Comparison of ENCODE assay signal across 4 cellular contexts in genomic region chr9:137460363-137461315, GRCh38.
A peak's percentile ranks its signal among the peaks of the same experiment; 100 is the strongest.
TF ChIP-seq lines count a peak whose summit lies in the region.

No MANE protein-coding gene starts in this region.

TF ChIP-seq in SK-N-SH, 30 proteins besides CTCF, POLR2A, EP300 and RAD21:
- no peak for TF ChIP-seq RXRA (IDR thresholded peaks at IDR 0.05; ENCODE audit: borderline replicate concordance, low read depth)

TF ChIP-seq in SK-N-SH treated with all-trans-retinoic acid at 6 μM for 48 hours, 23 proteins besides CTCF, POLR2A, EP300 and RAD21:
- TF ChIP-seq ZC3H10 (CRISPR knock-in tag; IDR thresholded peaks at IDR 0.05), result no peak
- TF ChIP-seq TSHZ2 (CRISPR knock-in tag; IDR thresholded peaks at IDR 0.05), result no peak
- no peak for TF ChIP-seq ZNF8 (CRISPR knock-in tag; IDR thresholded peaks at IDR 0.05)
- no peak for TF ChIP-seq ISL1 (CRISPR knock-in tag; IDR thresholded peaks at IDR 0.05)
- TF ChIP-seq ZFP3 (CRISPR knock-in tag; IDR thresholded peaks at IDR 0.05), result no peak
- TF ChIP-seq ARNTL (CRISPR knock-in tag; IDR thresholded peaks at IDR 0.05; ENCODE audit: borderline replicate concordance, low read depth), result no peak
- TF ChIP-seq, protein P1, sequence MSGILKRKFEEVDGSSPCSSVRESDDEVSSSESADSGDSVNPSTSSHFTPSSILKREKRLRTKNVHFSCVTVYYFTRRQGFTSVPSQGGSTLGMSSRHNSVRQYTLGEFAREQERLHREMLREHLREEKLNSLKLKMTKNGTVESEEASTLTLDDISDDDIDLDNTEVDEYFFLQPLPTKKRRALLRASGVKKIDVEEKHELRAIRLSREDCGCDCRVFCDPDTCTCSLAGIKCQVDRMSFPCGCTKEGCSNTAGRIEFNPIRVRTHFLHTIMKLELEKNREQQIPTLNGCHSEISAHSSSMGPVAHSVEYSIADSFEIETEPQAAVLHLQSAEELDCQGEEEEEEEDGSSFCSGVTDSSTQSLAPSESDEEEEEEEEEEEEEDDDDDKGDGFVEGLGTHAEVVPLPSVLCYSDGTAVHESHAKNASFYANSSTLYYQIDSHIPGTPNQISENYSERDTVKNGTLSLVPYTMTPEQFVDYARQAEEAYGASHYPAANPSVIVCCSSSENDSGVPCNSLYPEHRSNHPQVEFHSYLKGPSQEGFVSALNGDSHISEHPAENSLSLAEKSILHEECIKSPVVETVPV (CRISPR knock-in tag; IDR thresholded peaks at IDR 0.05), result no peak
- TF ChIP-seq TCF4 (CRISPR knock-in tag; IDR thresholded peaks at IDR 0.05; ENCODE audit: borderline replicate concordance), result no peak
- TF ChIP-seq ZNF70 (CRISPR knock-in tag; IDR thresholded peaks at IDR 0.05), result no peak

TF ChIP-seq in HEK293, 187 proteins besides CTCF, POLR2A, EP300 and RAD21:
- TF ChIP-seq ZBTB20 (tag by site-specific recombination; IDR thresholded peaks at IDR 0.05) (0 out of 2 replicates have a peak, but pooled peaks have one; percentile 10), SP2 (tag by site-specific recombination; IDR thresholded peaks at IDR 0.05) (peak; percentile 11; the same call in 1 of the 2 replicates), ZNF585B (tag by site-specific recombination; IDR thresholded peaks at IDR 0.05) (no peak), KLF9 (tag by site-specific recombination; IDR thresholded peaks at IDR 0.05; ENCODE audit: low read depth) (no peak), HOXC10 (CRISPR knock-in tag; IDR thresholded peaks at IDR 0.05) (no peak), GLI4 (tag by site-specific recombination; IDR thresholded peaks at IDR 0.05) (no peak), ZSCAN16 (tag by site-specific recombination; IDR thresholded peaks at IDR 0.05) (no peak)

TF ChIP-seq in H1, 55 proteins besides CTCF, POLR2A, EP300 and RAD21:
- TF ChIP-seq RFX5 (IDR thresholded peaks at IDR 0.05; ENCODE audit: borderline replicate concordance, low read depth, low read length) (no peak), SIRT6 (IDR thresholded peaks at IDR 0.05; ENCODE audit: low read length) (no peak), NANOG (IDR thresholded peaks at IDR 0.05; ENCODE audit: insufficient read depth, low read depth, low read length, poor library complexity, severe bottlenecking) (no peak), SRF (IDR thresholded peaks at IDR 0.05; ENCODE audit: low read depth, low read length) (no peak), KDM1A (IDR thresholded peaks at IDR 0.05; ENCODE audit: borderline replicate concordance, low read length) (no peak), NRF1 (IDR thresholded peaks at IDR 0.05; ENCODE audit: low read depth, low read length) (no peak), POLR2AphosphoS5 (IDR thresholded peaks at IDR 0.05; ENCODE audit: low read depth, low read length) (no peak), BACH1 (IDR thresholded peaks at IDR 0.05; ENCODE audit: low read length) (no peak), JUND (IDR thresholded peaks at IDR 0.05; ENCODE audit: low read length) (no peak), RXRA (IDR thresholded peaks at IDR 0.05; ENCODE audit: insufficient read depth, low read depth, low read length) (no peak)
- TF ChIP-seq, protein P2, sequence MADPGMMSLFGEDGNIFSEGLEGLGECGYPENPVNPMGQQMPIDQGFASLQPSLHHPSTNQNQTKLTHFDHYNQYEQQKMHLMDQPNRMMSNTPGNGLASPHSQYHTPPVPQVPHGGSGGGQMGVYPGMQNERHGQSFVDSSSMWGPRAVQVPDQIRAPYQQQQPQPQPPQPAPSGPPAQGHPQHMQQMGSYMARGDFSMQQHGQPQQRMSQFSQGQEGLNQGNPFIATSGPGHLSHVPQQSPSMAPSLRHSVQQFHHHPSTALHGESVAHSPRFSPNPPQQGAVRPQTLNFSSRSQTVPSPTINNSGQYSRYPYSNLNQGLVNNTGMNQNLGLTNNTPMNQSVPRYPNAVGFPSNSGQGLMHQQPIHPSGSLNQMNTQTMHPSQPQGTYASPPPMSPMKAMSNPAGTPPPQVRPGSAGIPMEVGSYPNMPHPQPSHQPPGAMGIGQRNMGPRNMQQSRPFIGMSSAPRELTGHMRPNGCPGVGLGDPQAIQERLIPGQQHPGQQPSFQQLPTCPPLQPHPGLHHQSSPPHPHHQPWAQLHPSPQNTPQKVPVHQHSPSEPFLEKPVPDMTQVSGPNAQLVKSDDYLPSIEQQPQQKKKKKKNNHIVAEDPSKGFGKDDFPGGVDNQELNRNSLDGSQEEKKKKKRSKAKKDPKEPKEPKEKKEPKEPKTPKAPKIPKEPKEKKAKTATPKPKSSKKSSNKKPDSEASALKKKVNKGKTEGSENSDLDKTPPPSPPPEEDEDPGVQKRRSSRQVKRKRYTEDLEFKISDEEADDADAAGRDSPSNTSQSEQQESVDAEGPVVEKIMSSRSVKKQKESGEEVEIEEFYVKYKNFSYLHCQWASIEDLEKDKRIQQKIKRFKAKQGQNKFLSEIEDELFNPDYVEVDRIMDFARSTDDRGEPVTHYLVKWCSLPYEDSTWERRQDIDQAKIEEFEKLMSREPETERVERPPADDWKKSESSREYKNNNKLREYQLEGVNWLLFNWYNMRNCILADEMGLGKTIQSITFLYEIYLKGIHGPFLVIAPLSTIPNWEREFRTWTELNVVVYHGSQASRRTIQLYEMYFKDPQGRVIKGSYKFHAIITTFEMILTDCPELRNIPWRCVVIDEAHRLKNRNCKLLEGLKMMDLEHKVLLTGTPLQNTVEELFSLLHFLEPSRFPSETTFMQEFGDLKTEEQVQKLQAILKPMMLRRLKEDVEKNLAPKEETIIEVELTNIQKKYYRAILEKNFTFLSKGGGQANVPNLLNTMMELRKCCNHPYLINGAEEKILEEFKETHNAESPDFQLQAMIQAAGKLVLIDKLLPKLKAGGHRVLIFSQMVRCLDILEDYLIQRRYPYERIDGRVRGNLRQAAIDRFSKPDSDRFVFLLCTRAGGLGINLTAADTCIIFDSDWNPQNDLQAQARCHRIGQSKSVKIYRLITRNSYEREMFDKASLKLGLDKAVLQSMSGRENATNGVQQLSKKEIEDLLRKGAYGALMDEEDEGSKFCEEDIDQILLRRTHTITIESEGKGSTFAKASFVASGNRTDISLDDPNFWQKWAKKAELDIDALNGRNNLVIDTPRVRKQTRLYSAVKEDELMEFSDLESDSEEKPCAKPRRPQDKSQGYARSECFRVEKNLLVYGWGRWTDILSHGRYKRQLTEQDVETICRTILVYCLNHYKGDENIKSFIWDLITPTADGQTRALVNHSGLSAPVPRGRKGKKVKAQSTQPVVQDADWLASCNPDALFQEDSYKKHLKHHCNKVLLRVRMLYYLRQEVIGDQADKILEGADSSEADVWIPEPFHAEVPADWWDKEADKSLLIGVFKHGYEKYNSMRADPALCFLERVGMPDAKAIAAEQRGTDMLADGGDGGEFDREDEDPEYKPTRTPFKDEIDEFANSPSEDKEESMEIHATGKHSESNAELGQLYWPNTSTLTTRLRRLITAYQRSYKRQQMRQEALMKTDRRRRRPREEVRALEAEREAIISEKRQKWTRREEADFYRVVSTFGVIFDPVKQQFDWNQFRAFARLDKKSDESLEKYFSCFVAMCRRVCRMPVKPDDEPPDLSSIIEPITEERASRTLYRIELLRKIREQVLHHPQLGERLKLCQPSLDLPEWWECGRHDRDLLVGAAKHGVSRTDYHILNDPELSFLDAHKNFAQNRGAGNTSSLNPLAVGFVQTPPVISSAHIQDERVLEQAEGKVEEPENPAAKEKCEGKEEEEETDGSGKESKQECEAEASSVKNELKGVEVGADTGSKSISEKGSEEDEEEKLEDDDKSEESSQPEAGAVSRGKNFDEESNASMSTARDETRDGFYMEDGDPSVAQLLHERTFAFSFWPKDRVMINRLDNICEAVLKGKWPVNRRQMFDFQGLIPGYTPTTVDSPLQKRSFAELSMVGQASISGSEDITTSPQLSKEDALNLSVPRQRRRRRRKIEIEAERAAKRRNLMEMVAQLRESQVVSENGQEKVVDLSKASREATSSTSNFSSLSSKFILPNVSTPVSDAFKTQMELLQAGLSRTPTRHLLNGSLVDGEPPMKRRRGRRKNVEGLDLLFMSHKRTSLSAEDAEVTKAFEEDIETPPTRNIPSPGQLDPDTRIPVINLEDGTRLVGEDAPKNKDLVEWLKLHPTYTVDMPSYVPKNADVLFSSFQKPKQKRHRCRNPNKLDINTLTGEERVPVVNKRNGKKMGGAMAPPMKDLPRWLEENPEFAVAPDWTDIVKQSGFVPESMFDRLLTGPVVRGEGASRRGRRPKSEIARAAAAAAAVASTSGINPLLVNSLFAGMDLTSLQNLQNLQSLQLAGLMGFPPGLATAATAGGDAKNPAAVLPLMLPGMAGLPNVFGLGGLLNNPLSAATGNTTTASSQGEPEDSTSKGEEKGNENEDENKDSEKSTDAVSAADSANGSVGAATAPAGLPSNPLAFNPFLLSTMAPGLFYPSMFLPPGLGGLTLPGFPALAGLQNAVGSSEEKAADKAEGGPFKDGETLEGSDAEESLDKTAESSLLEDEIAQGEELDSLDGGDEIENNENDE (IDR thresholded peaks at IDR 0.05; ENCODE audit: insufficient replicate concordance, low read length), result no peak
